Comparison of ENCODE assay signal across 22 cellular contexts in genomic region chr2:226564667-226565066, GRCh38.
DNase-seq lines count a peak whose midpoint lies in the region; ATAC-seq, FAIRE-seq and TF ChIP-seq lines count a peak whose summit lies in the region.
"Had no signal": no experiment of that assay in that cellular context is flagged by ENCODE, and none has a peak within 500 bp of the region (broad histone marks: within the 10 kb centered on the region; RNA-seq: fewer than 3 reads in every experiment).

No MANE protein-coding gene starts in this region.

- H3K27ac ChIP-seq in GM23338 (ENCODE audit: low read depth) (no peak overlapping the region), PC-3 (ENCODE audit: low read length) (peak overlapping the region; percentile 50), H1 (ENCODE audit: low read depth, low read length) (no peak overlapping the region), trophoblast cell (ENCODE audit: low read depth, low read length) (no peak overlapping the region), mesendoderm (ENCODE audit: low read depth, low read length) (no peak overlapping the region)
- H3K27ac ChIP-seq: KMS-11, PC-9 had no signal

- H3K9me3 Mint-ChIP-seq in GM23338, result no peaks in the 10 kb centered on the region

- H4K20me1 ChIP-seq in GM23338 (replicated peaks; ENCODE audit: insufficient read depth) (no peaks in the 10 kb centered on the region), PC-3 (ENCODE audit: low read length) (no peaks in the 10 kb centered on the region), H1 (replicated peaks in 1 of 2; ENCODE audit: control insufficient read depth in 1 of 2, insufficient read depth in 2 of 2, low read length in 2 of 2) (no peaks in the 10 kb centered on the region)

- peak overlapping the region; percentile 64; the same call in 1 of the 2 replicates for H3K27ac Mint-ChIP-seq in GM23338
- H3K27ac Mint-ChIP-seq: B cell, CD14-positive monocyte, T-cell had no signal

- H3K9me3 ChIP-seq in PC-3 (ENCODE audit: low read length) (no peaks in the 10 kb centered on the region), H1 (ENCODE audit: insufficient read depth in 2 of 2, low read depth in 1 of 2, low read length in 1 of 2) (no peaks in the 10 kb centered on the region), trophoblast cell (ENCODE audit: insufficient read depth, low read depth, low read length) (no peaks in the 10 kb centered on the region)

- H3K9ac ChIP-seq in PC-3 (ENCODE audit: low read length), result no peak overlapping the region
- H3K9ac ChIP-seq in H1 (replicated peaks in 1 of 4; ENCODE audit: extremely low read depth in 1 of 4, low read depth in 3 of 4, low read length in 3 of 4), result no peak overlapping the region
- H3K9ac ChIP-seq in trophoblast cell (ENCODE audit: low read length), result no peak overlapping the region
- H3K9ac ChIP-seq in mesendoderm (ENCODE audit: low read length), result no peak overlapping the region
- H3K9ac ChIP-seq: KMS-11 had no signal

- H4K12ac ChIP-seq in trophoblast cell (ENCODE audit: low read depth, low read length), result no peak overlapping the region

- H3K14ac ChIP-seq in H1 (ENCODE audit: insufficient read length), result no peak overlapping the region
- H3K14ac ChIP-seq in trophoblast cell (ENCODE audit: low read length), result no peak overlapping the region

- CTCF ChIA-PET in PC-3 (lab: Charles Lee) (no interaction called here), H1 (lab: Charles Lee; ENCODE audit: partially characterized antibody) (no interaction called here)

- 92% methylated on average over 5 of the region's 5 CpGs; no CpG with 5 or more reads in 1 of the 2 experiments for WGBS in H1 (ENCODE audit: extremely low coverage in 1 of 2, insufficient coverage in 1 of 2, insufficient read length in 1 of 2, insufficient replicate concordance in 2 of 2, low coverage in 1 of 2, low lambda C conversion rate in 2 of 2, missing lambda C conversion rate in 1 of 2), 2 experiments
- WGBS in trophoblast cell (ENCODE audit: extremely low coverage, insufficient coverage, insufficient read length), result no CpG with 5 or more reads among the region's 5 CpGs
- no CpG with 5 or more reads among the region's 5 CpGs for WGBS in mesendoderm (ENCODE audit: extremely low coverage, insufficient coverage, low lambda C conversion rate)

- no peak overlapping the region for H2BK120ac ChIP-seq in H1 (replicated peaks; ENCODE audit: low read depth, low read length)
- no peak overlapping the region for H2BK120ac ChIP-seq in trophoblast cell (ENCODE audit: insufficient read depth, low read length, poor library complexity)
- H2BK120ac ChIP-seq in mesendoderm (ENCODE audit: low read depth, low read length), result no peak overlapping the region

- H4K5ac ChIP-seq in H1 (ENCODE audit: insufficient read length, low read depth, low read length) (no peak overlapping the region), mesendoderm (ENCODE audit: low read length) (no peak overlapping the region)

- TF ChIP-seq CTCF in GM23338 (conservative IDR thresholded peaks at IDR 0.05; ENCODE audit: low read depth in 2 of 2), result no peak
- TF ChIP-seq CTCF in PC-3 (conservative IDR thresholded peaks at IDR 0.05; ENCODE audit: low read depth, low read length), result no peak
- no peak for TF ChIP-seq CTCF in H1 (IDR thresholded peaks at IDR 0.05; ENCODE audit: control extremely low read depth in 1 of 3, insufficient read depth in 1 of 3, low read depth in 1 of 3, low read length in 3 of 3)

- H3K36me3 ChIP-seq in GM23338 (ENCODE audit: insufficient read depth) (no peaks in the 10 kb centered on the region), PC-3 (ENCODE audit: low read depth, low read length) (no peaks in the 10 kb centered on the region), H1 (ENCODE audit: control insufficient read depth in 2 of 4, insufficient read depth in 4 of 4, low read length in 3 of 4) (no peaks in the 10 kb centered on the region), trophoblast cell (ENCODE audit: control insufficient read depth in 1 of 2, insufficient read depth in 2 of 2, low read length in 2 of 2) (no peaks in the 10 kb centered on the region), mesendoderm (ENCODE audit: control insufficient read depth, insufficient read depth, low read length) (no peaks in the 10 kb centered on the region)

- H2BK12ac ChIP-seq in H1 (ENCODE audit: low read depth, low read length), result no peak overlapping the region
- no peak overlapping the region for H2BK12ac ChIP-seq in trophoblast cell (ENCODE audit: low read length)

- H3K4me3 Mint-ChIP-seq in GM23338, result no peak overlapping the region
- H3K4me3 Mint-ChIP-seq: B cell, CD14-positive monocyte, T-cell had no signal

- no peak overlapping the region for H2BK15ac ChIP-seq in H1 (ENCODE audit: low read length)
- H2BK15ac ChIP-seq in mesendoderm (replicated peaks; ENCODE audit: low read depth), result no peak overlapping the region

- H3K27me3 Mint-ChIP-seq in GM23338 (ENCODE audit: insufficient read depth, low read depth, poor library complexity), result no peaks in the 10 kb centered on the region

- intact Hi-C loops in PC-3 (cut with micrococcal nuclease), result loop anchor here (5.0 kb wide), 1 partner anchor 137 kb away; no protein-coding TSS in a partner anchor

- FAIRE-seq in H1 (lab: Jason Lieb, UNC), result no peak
- FAIRE-seq: A204.1, G401.6, GM12892 had no signal

- H2BK20ac ChIP-seq in H1 (ENCODE audit: low read length), result no peak overlapping the region

- H3K4me1 Mint-ChIP-seq in GM23338, result peaks cover 4% of the 10 kb centered on the region; the same call in 2 of the 3 replicates
- H3K4me1 Mint-ChIP-seq: B cell, CD14-positive monocyte, T-cell had no signal

- H3K4me2 ChIP-seq in GM23338, result no peak overlapping the region
- peak overlapping the region; percentile 38 for H3K4me2 ChIP-seq in PC-3 (ENCODE audit: low read length)
- H3K4me2 ChIP-seq in H1 (ENCODE audit: insufficient read depth in 1 of 2, low read depth in 2 of 2, low read length in 2 of 2), result no peak overlapping the region
- no peak overlapping the region for H3K4me2 ChIP-seq in trophoblast cell (ENCODE audit: low read length)
- H3K4me2 ChIP-seq in mesendoderm (ENCODE audit: low read length), result no peak overlapping the region
- H3K4me2 ChIP-seq: KMS-11, PC-9 had no signal

- H3K9me2 ChIP-seq in GM23338 (ENCODE audit: insufficient read depth) (peaks cover 11% of the 10 kb centered on the region; the same call in 1 of the 2 replicates), PC-3 (replicated peaks; ENCODE audit: low read length) (no peaks in the 10 kb centered on the region)

- no peak overlapping the region for H4K91ac ChIP-seq in H1 (replicated peaks; ENCODE audit: insufficient read length, low read length)
- no peak overlapping the region for H4K91ac ChIP-seq in trophoblast cell (ENCODE audit: low read depth, low read length)

- H3K56ac ChIP-seq in H1 (replicated peaks; ENCODE audit: insufficient read length, low read depth, low read length) (no peak overlapping the region), mesendoderm (ENCODE audit: low read length) (no peak overlapping the region)

- H2BK5ac ChIP-seq in H1 (ENCODE audit: low read depth, low read length) (no peak overlapping the region), trophoblast cell (ENCODE audit: low read depth, low read length, poor library complexity) (no peak overlapping the region), mesendoderm (ENCODE audit: low read length) (no peak overlapping the region)

- ATAC-seq in GM23338 (no peak), PC-3 (peak; percentile 96), GM21367 (IDR thresholded peaks at IDR 0.05; ENCODE audit: unreplicated experiment) (no peak)
- ATAC-seq: SK-N-SH treated with all-trans-retinoic acid at 6 μM for 48 hours, T-cell had no signal

- no peak overlapping the region for H3K23ac ChIP-seq in H1 (ENCODE audit: insufficient read length)
- H3K23ac ChIP-seq in trophoblast cell (ENCODE audit: low read length), result no peak overlapping the region
- H3K23ac ChIP-seq in mesendoderm (ENCODE audit: low read length), result no peak overlapping the region

- no TSS peak for BruUV-seq in PC-3 (replicated peaks; lab: Mats Ljungman, UMichigan)

- H4K8ac ChIP-seq in H1 (ENCODE audit: extremely low read depth, insufficient read depth, low read length), result no peak overlapping the region
- no peak overlapping the region for H4K8ac ChIP-seq in trophoblast cell (ENCODE audit: low read depth, low read length)
- H4K8ac ChIP-seq in mesendoderm (ENCODE audit: low read depth, low read length), result no peak overlapping the region

- no peak overlapping the region for H3K18ac ChIP-seq in H1 (ENCODE audit: extremely low read depth, low read length)
- no peak overlapping the region for H3K18ac ChIP-seq in trophoblast cell (ENCODE audit: low read length)
- H3K18ac ChIP-seq in mesendoderm (ENCODE audit: low read length), result no peak overlapping the region

- DNase-seq in GM23338 (ENCODE audit: low spot score) (peak; percentile 3), PC-3 (peak; percentile 97), H1 (ENCODE audit: low read depth in 1 of 2, low spot score in 2 of 2) (no peak), trophoblast cell (peak; percentile 8 to 23), NCI-H2196 (lab: John Stamatoyannopoulos, UW; ENCODE audit: unreplicated experiment) (no peak), mesendoderm (no peak)
- DNase-seq: MV-4-11, NCI-H1694 treated with DMSO at 0.1 percent for 48 hours, NCI-H2081 treated with DMSO at 0.1 percent for 48 hours, NCI-H2171 treated with DMSO at 0.1 percent for 48 hours, NCI-H446, NCI-H526, PC-9, T-cell had no signal

- TF ChIP-seq RAD21 in H1 (IDR thresholded peaks at IDR 0.05 in 1 of 2, conservative IDR thresholded peaks at IDR 0.05 in 1 of 2; ENCODE audit: low read depth in 2 of 2, low read length in 2 of 2), result no peak

- H2AK5ac ChIP-seq in H1 (ENCODE audit: low read depth, low read length), result no peak overlapping the region
- no peak overlapping the region for H2AK5ac ChIP-seq in trophoblast cell (ENCODE audit: low read length)
- H2AK5ac ChIP-seq in mesendoderm (ENCODE audit: low read length), result no peak overlapping the region

- no peaks in the 10 kb centered on the region for H3K36me3 Mint-ChIP-seq in GM23338 (ENCODE audit: low read depth)
- H3K36me3 Mint-ChIP-seq: CD14-positive monocyte, T-cell had no signal

- H3K4me3 ChIP-seq in GM23338, result no peak overlapping the region
- no peak overlapping the region for H3K4me3 ChIP-seq in PC-3 (ENCODE audit: low read length)
- H3K4me3 ChIP-seq in H1 (ENCODE audit: extremely low read depth in 1 of 4, insufficient read depth in 2 of 4, low read depth in 3 of 4, low read length in 4 of 4), result no peak overlapping the region
- no peak overlapping the region for H3K4me3 ChIP-seq in trophoblast cell (ENCODE audit: low read depth, low read length)
- H3K4me3 ChIP-seq in mesendoderm (ENCODE audit: low read length), result no peak overlapping the region
- H3K4me3 ChIP-seq: PC-9 had no signal

- H3K4ac ChIP-seq in H1 (replicated peaks; ENCODE audit: insufficient read length, low read depth, low read length) (no peak overlapping the region), trophoblast cell (ENCODE audit: low read depth, low read length) (no peak overlapping the region), mesendoderm (ENCODE audit: low read depth, low read length) (no peak overlapping the region)

- POLR2A ChIA-PET in PC-3 (lab: Charles Lee; ENCODE audit: unreplicated experiment), result no interaction called here
- POLR2A ChIA-PET in H1 (lab: Charles Lee; ENCODE audit: partially characterized antibody), result no interaction called here

- H3K79me1 ChIP-seq in H1 (ENCODE audit: low read depth, low read length), result no peaks in the 10 kb centered on the region
- no peaks in the 10 kb centered on the region for H3K79me1 ChIP-seq in trophoblast cell (ENCODE audit: low read length)
- no peaks in the 10 kb centered on the region for H3K79me1 ChIP-seq in mesendoderm (ENCODE audit: low read length)

- TF ChIP-seq EP300 in H1 (IDR thresholded peaks at IDR 0.05; ENCODE audit: borderline replicate concordance in 1 of 2, low read depth in 2 of 2, low read length in 2 of 2), result no peak

- H3K23me2 ChIP-seq in H1 (ENCODE audit: low read depth, low read length), result no peaks in the 10 kb centered on the region

- H2AFZ ChIP-seq in GM23338 (0 out of 2 replicates have a peak overlapping the region, but pooled peaks have one; percentile 68), PC-3 (ENCODE audit: low read length) (no peak overlapping the region), H1 (ENCODE audit: low read length) (no peak overlapping the region), trophoblast cell (ENCODE audit: insufficient read depth, low read length, poor library complexity) (no peak overlapping the region)
- H2AFZ ChIP-seq: PC-9 had no signal

- TF ChIP-seq POLR2A in H1 (IDR thresholded peaks at IDR 0.05; ENCODE audit: control extremely low read depth in 1 of 2, low read depth in 2 of 2, low read length in 2 of 2), result no peak

- H3K79me2 ChIP-seq in GM23338 (replicated peaks; ENCODE audit: insufficient read depth) (no peaks in the 10 kb centered on the region), PC-3 (ENCODE audit: low read length) (no peaks in the 10 kb centered on the region), H1 (ENCODE audit: control insufficient read depth in 1 of 2, insufficient read depth in 2 of 2, low read length in 2 of 2) (no peaks in the 10 kb centered on the region), trophoblast cell (ENCODE audit: control insufficient read depth, insufficient read depth, low read length, poor library complexity) (no peaks in the 10 kb centered on the region), mesendoderm (ENCODE audit: control insufficient read depth, insufficient read depth, low read length) (no peaks in the 10 kb centered on the region)

- no peaks in the 10 kb centered on the region for H3F3A ChIP-seq in GM23338 (replicated peaks; ENCODE audit: low read depth)
- no peaks in the 10 kb centered on the region for H3F3A ChIP-seq in PC-3 (ENCODE audit: low read length, unreplicated experiment)

- H3K4me1 ChIP-seq in GM23338 (ENCODE audit: insufficient read depth), result no peaks in the 10 kb centered on the region
- peaks cover 26% of the 10 kb centered on the region for H3K4me1 ChIP-seq in PC-3 (ENCODE audit: insufficient read depth, low read length)
- H3K4me1 ChIP-seq in H1 (replicated peaks in 1 of 4; ENCODE audit: control insufficient read depth in 3 of 4, insufficient read depth in 4 of 4, low read length in 3 of 4), result no peaks in the 10 kb centered on the region
- peaks cover 2% of the 10 kb centered on the region in 2 experiments for H3K4me1 ChIP-seq in trophoblast cell (ENCODE audit: control insufficient read depth in 1 of 2, insufficient read depth in 2 of 2, low read length in 2 of 2)
- H3K4me1 ChIP-seq in mesendoderm (ENCODE audit: control insufficient read depth, low read depth, low read length), result no peaks in the 10 kb centered on the region

- H3K27me3 ChIP-seq in GM23338 (ENCODE audit: insufficient read depth) (no peaks in the 10 kb centered on the region), PC-3 (ENCODE audit: low read length) (no peaks in the 10 kb centered on the region), H1 (replicated peaks in 1 of 4; ENCODE audit: control insufficient read depth in 3 of 4, extremely low read depth in 1 of 4, insufficient read depth in 3 of 4, low read length in 3 of 4) (no peaks in the 10 kb centered on the region), trophoblast cell (ENCODE audit: insufficient read depth, low read length) (no peaks in the 10 kb centered on the region), mesendoderm (ENCODE audit: insufficient read depth, low read length, poor library complexity) (no peaks in the 10 kb centered on the region)

Comparison
In these comparisons a context has a peak if more than half of its experiments do, and no peak if none do; other contexts are left out.
1. DNase-seq: peak in GM23338 (single experiment), PC-3 (single experiment) and trophoblast cell (2 of 2); none in H1 (0 of 2), NCI-H2196 (single experiment) and mesendoderm (single experiment).